25 cellular contexts compared by ENCODE assay signal in the genomic region with DNA sequence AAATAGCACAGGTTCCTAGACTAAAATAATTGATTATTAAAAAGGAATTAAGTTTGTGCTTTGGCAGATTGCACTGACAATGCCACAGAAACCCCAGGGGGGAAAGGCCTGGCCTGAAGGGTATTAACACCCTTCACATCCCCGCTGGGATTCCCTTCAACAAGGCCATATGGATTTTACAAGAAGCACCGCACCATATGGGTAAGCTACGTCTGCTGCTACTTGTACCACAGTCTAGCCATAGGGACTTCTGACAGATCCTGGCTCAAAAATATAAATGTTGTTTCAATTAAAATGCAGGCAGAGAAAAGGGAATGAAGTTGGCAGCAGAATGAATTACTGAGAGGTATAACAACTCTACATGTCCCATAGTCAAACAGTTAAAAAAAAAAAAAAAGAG.
DNase-seq lines count a peak whose midpoint lies in the region; ATAC-seq and TF ChIP-seq lines count a peak whose summit lies in the region.
"Had no signal": no experiment of that assay in that cellular context is flagged by ENCODE, and none has a peak within 500 bp of the region (broad histone marks: within the 10 kb centered on the region; RNA-seq: fewer than 3 reads in every experiment).

No MANE protein-coding gene starts in this region.

- intact Hi-C loops in head of caudate nucleus (cut with DNase I): no loop called here

- H2AFZ ChIP-seq in SK-N-SH (ENCODE audit: low read depth): no peak overlapping the region

- H3K36me3 Mint-ChIP-seq in glutamatergic neuron (ENCODE audit: unreplicated experiment): no peaks in the 10 kb centered on the region
- H3K36me3 Mint-ChIP-seq: activated naive CD4-positive, alpha-beta T cell treated with anti-CD3 and anti-CD28 coated beads, Interleukin-2, amount 50 U/mL, for 72 hours; stimulated activated effector memory CD8-positive, alpha-beta T cell treated with anti-CD3 and anti-CD28 coated beads, Interleukin-12 subunit alpha, Interleukin-12 subunit beta, amount 100 ng/mL, for 72 hours had no signal

- H3K36me3 ChIP-seq in SK-N-SH (replicated peaks in 1 of 2; ENCODE audit: control insufficient read depth in 1 of 2, insufficient read depth in 2 of 2, low read length in 1 of 2): no peaks in the 10 kb centered on the region
- H3K36me3 ChIP-seq: HAP-1 had no signal

- peak overlapping the region; percentile 98 for H3K27ac Mint-ChIP-seq in glutamatergic neuron (ENCODE audit: unreplicated experiment)
- H3K27ac Mint-ChIP-seq: activated CD4-positive, alpha-beta T cell treated with anti-CD3 and anti-CD28 coated beads for 36 hours; activated naive CD4-positive, alpha-beta T cell treated with anti-CD3 and anti-CD28 coated beads, Interleukin-2, amount 50 U/mL, for 72 hours; stimulated activated effector memory CD8-positive, alpha-beta T cell treated with anti-CD3 and anti-CD28 coated beads, Interleukin-12 subunit alpha, Interleukin-12 subunit beta, amount 100 ng/mL, for 72 hours had no signal

- H3K4me2 ChIP-seq in SK-N-SH: no peak overlapping the region

- H3K4me1 Mint-ChIP-seq in glutamatergic neuron (ENCODE audit: low read depth, unreplicated experiment): peaks cover 57% of the 10 kb centered on the region

- CTCF ChIA-PET in SK-N-SH (lab: Yijun Ruan, JAX): no interaction called here

- no peak for TF ChIP-seq RAD21 in SK-N-SH (IDR thresholded peaks at IDR 0.05; ENCODE audit: low read length)

- H3K79me2 ChIP-seq in SK-N-SH (ENCODE audit: insufficient read depth): no peaks in the 10 kb centered on the region

- no peak for ATAC-seq in GM21360 (IDR thresholded peaks at IDR 0.05; ENCODE audit: unreplicated experiment)
- no peak for ATAC-seq in HG03135 (IDR thresholded peaks at IDR 0.05; ENCODE audit: unreplicated experiment)
- ATAC-seq: activated CD4-positive, alpha-beta T cell treated with anti-CD3 and anti-CD28 coated beads for 36 hours; activated naive CD4-positive, alpha-beta T cell treated with anti-CD3 and anti-CD28 coated beads, Interleukin-2, amount 50 U/mL, for 72 hours; psoas muscle; stimulated activated effector memory CD8-positive, alpha-beta T cell treated with anti-CD3 and anti-CD28 coated beads, Interleukin-12 subunit alpha, Interleukin-12 subunit beta, amount 100 ng/mL, for 72 hours had no signal

- H3F3A ChIP-seq in SK-N-SH (replicated peaks; ENCODE audit: insufficient read depth): no peaks in the 10 kb centered on the region

- no peak for TF ChIP-seq CTCF in SK-N-SH (IDR thresholded peaks at IDR 0.05)
- TF ChIP-seq CTCF in glutamatergic neuron (IDR thresholded peaks at IDR 0.05; ENCODE audit: partially characterized antibody, unreplicated experiment): no peak

- DNase-seq in DMS 273 (lab: John Stamatoyannopoulos, UW; ENCODE audit: unreplicated experiment) (peak; percentile 90), NCI-H1694 (lab: John Stamatoyannopoulos, UW) (peak; percentile 95), SK-N-SH (no peak), glutamatergic neuron (peak; percentile 51), head of caudate nucleus (no peak), NCI-H2107 treated with DMSO at 0.1 percent for 48 hours (lab: John Stamatoyannopoulos, UW; ENCODE audit: unreplicated experiment) (no peak)
- DNase-seq: activated CD4-positive, alpha-beta T cell treated with anti-CD3 and anti-CD28 coated beads for 36 hours; erythroblast; foreskin melanocyte; hypothalamus; Karpas-422; MV-4-11; NCI-H1930; NCI-H526; psoas muscle; small intestine; stimulated activated CD4-positive, alpha-beta T cell treated with anti-CD3 and anti-CD28 coated beads, Interleukin-2, amount 100 ng/mL, for 24 hours; testis had no signal

- no peaks in the 10 kb centered on the region for H3K9me3 ChIP-seq in SK-N-SH
- H3K9me3 ChIP-seq: HAP-1, psoas muscle, testis had no signal

- no peak overlapping the region for H3K4me3 ChIP-seq in SK-N-SH (ENCODE audit: low read depth in 2 of 2, low read length in 1 of 2)
- H3K4me3 ChIP-seq: HAP-1, lung, psoas muscle, testis had no signal

- TF ChIP-seq EP300 in SK-N-SH (IDR thresholded peaks at IDR 0.05; ENCODE audit: borderline replicate concordance in 1 of 2, low read depth in 1 of 2, low read length in 1 of 2): no peak

- no peaks in the 10 kb centered on the region for H4K20me1 ChIP-seq in SK-N-SH (ENCODE audit: insufficient read depth)

- no peak overlapping the region for H3K27ac ChIP-seq in SK-N-SH (ENCODE audit: low read depth in 2 of 2, low read length in 1 of 2)
- H3K27ac ChIP-seq: psoas muscle, testis had no signal

- peaks cover 4 to 6% of the 10 kb centered on the region in 2 experiments; a peak in 3 of 4 replicates for H3K4me1 ChIP-seq in SK-N-SH (ENCODE audit: control insufficient read depth in 1 of 2, insufficient read depth in 2 of 2, low read depth in 1 of 2, low read length in 1 of 2)
- H3K4me1 ChIP-seq: psoas muscle, testis had no signal

- WGBS in SK-N-SH (ENCODE audit: low lambda C conversion rate): 79% methylated on average over 3 of the region's 3 CpGs

- H3K27me3 Mint-ChIP-seq in glutamatergic neuron (ENCODE audit: unreplicated experiment): peaks cover 4% of the 10 kb centered on the region
- H3K27me3 Mint-ChIP-seq: activated CD4-positive, alpha-beta T cell treated with anti-CD3 and anti-CD28 coated beads for 36 hours had no signal

- H3K27me3 ChIP-seq in SK-N-SH (ENCODE audit: insufficient read depth): no peaks in the 10 kb centered on the region
- H3K27me3 ChIP-seq: testis had no signal

- POLR2A ChIA-PET in SK-N-SH (lab: Yijun Ruan, JAX): no interaction called here

- H3K4me3 Mint-ChIP-seq in glutamatergic neuron (ENCODE audit: unreplicated experiment): peak overlapping the region; percentile 80
- H3K4me3 Mint-ChIP-seq: activated CD4-positive, alpha-beta T cell treated with anti-CD3 and anti-CD28 coated beads for 36 hours; CD14-positive monocyte; stimulated activated effector memory CD8-positive, alpha-beta T cell treated with anti-CD3 and anti-CD28 coated beads, Interleukin-12 subunit alpha, Interleukin-12 subunit beta, amount 100 ng/mL, for 72 hours had no signal

- H3K9me2 ChIP-seq in SK-N-SH: no peaks in the 10 kb centered on the region

- peaks cover 6% of the 10 kb centered on the region for H3K9me3 Mint-ChIP-seq in glutamatergic neuron (ENCODE audit: unreplicated experiment)
- H3K9me3 Mint-ChIP-seq: activated naive CD4-positive, alpha-beta T cell treated with anti-CD3 and anti-CD28 coated beads, Interleukin-2, amount 50 U/mL, for 72 hours; CD14-positive monocyte; stimulated activated effector memory CD8-positive, alpha-beta T cell treated with anti-CD3 and anti-CD28 coated beads, Interleukin-12 subunit alpha, Interleukin-12 subunit beta, amount 100 ng/mL, for 72 hours had no signal

- no peak overlapping the region for H3K9ac ChIP-seq in SK-N-SH

TF ChIP-seq in SK-N-SH, 30 proteins besides CTCF, POLR2A, EP300 and RAD21:
- TF ChIP-seq TCF12 (IDR thresholded peaks at IDR 0.05) (0 out of 2 replicates have a peak, but pooled peaks have one; percentile 11), TEAD4 (IDR thresholded peaks at IDR 0.05; ENCODE audit: borderline replicate concordance, insufficient read depth) (no peak)

Comparison
In these comparisons a context has a peak if more than half of its experiments do, and no peak if none do; other contexts are left out.
1. DNase-seq: peak in DMS 273 (single experiment), NCI-H1694 (single experiment) and glutamatergic neuron (single experiment); none in SK-N-SH (single experiment), head of caudate nucleus (0 of 42) and NCI-H2107 treated with DMSO at 0.1 percent for 48 hours (single experiment).